In the genomic region with DNA sequence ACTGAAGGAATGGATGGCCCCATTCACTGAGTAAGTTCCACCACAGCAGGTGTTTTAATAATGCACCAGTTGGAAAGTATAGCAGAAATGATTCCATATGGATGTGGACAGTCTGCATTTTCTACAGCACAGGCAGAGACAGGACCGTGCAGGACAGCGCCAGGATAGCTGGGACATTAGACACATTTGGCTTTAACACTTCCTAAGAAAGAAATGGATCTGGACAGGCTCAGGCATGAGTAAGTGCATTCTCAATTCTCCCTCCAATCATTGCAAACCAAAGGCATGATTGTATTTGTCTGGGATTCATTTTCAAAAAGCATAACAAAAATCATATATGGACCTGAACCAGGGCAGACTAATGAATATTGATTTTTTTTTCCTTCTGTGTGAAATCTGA, we compare ENCODE assay signal across 8 cellular contexts.
"Had no signal": no experiment of that assay in that cellular context is flagged by ENCODE, and none has a peak within 500 bp of the region (broad histone marks: within the 10 kb centered on the region; RNA-seq: fewer than 3 reads in every experiment).

No MANE protein-coding gene starts in this region.

- H3K4me3 ChIP-seq: GM23248, HAP-1, K562 had no signal

- H3K4me1 ChIP-seq: HAP-1 had no signal

- H3K9me3 ChIP-seq: HAP-1 had no signal

- H3K36me3 ChIP-seq: HAP-1 had no signal

- H3K27ac Mint-ChIP-seq: HFFc6 had no signal

- DNase-seq: GM23248, GOT3, H7, HFFc6, IMR-90 had no signal

- H3K27ac ChIP-seq: GM23248 had no signal

- H3K9ac ChIP-seq: GM23248 had no signal

- ATAC-seq: HCT116, K562 had no signal

- H2AFZ ChIP-seq: GM23248 had no signal

- H3K4me3 Mint-ChIP-seq: HFFc6 had no signal
